ENCODE assay signal across 9 cellular contexts in genomic region chr2:225612636-225613035, GRCh38.
"Had no signal": no experiment of that assay in that cellular context is flagged by ENCODE, and none has a peak within 500 bp of the region (broad histone marks: within the 10 kb centered on the region; RNA-seq: fewer than 3 reads in every experiment).

No MANE protein-coding gene starts in this region.

- H3K27ac ChIP-seq: HL-60 had no signal

- DNase-seq: GOT3, H7, HFFc6, IMR-90, KG1 had no signal

- H3K4me3 ChIP-seq: HAP-1, K562 had no signal

- H3K4me3 Mint-ChIP-seq: HFFc6 had no signal

- H3K27ac Mint-ChIP-seq: HFFc6 had no signal

- H3K4me1 ChIP-seq: HAP-1 had no signal

- H3K36me3 ChIP-seq: HAP-1 had no signal

- ATAC-seq: HCT116, K562 had no signal

- H3K9me3 Mint-ChIP-seq: HFFc6 had no signal

- H3K9me3 ChIP-seq: HAP-1 had no signal
